In genomic region chr1:40161125-40161887, GRCh38 we compare ENCODE assay signal across 8 cellular contexts. TPM values are rescaled to one million over a fixed set of nuclear protein-coding genes. Genes with fewer than 3 reads are reported as not detected.
A peak's percentile ranks its signal among the peaks of the same experiment; 100 is the strongest.
DNase-seq lines count a peak whose midpoint lies in the region; ATAC-seq, FAIRE-seq and TF ChIP-seq lines count a peak whose summit lies in the region.

TSS of gene RLF (plus strand) at chr1:40161387. CDS start at chr1:40161400, 13 bp downstream.

- TF ChIP-seq CTCF in D721Med (IDR thresholded peaks at IDR 0.05; ENCODE audit: insufficient read depth, missing control alignments) (no peak), IMR-90 (conservative IDR thresholded peaks at IDR 0.05; ENCODE audit: low read depth, low read length) (no peak), epithelial cell of esophagus (IDR thresholded peaks at IDR 0.05; ENCODE audit: insufficient read depth, low read depth, low read length, missing control alignments) (no peak)

- WGBS in IMR-90 (ENCODE audit: extremely low coverage in 2 of 2, insufficient read length in 1 of 2), 2 experiments, result 0% methylated on average over 24 of the region's 62 CpGs; no CpG with 5 or more reads in 1 of the 2 experiments

- peak; percentile 70 for DNase-seq in D721Med (ENCODE audit: insufficient read length, low spot score)
- peak; percentile 93 for DNase-seq in IMR-90
- DNase-seq in OCI-M1 (lab: John Stamatoyannopoulos, UW), result peak; percentile 96
- peak; percentile 92 for DNase-seq in activated T-cell treated with anti-CD3 and anti-CD28 coated beads for 1 hour (ENCODE audit: low read depth)
- peak; percentile 95 for DNase-seq in epithelial cell of esophagus (ENCODE audit: low read depth)
- DNase-seq in stimulated activated CD8-positive, alpha-beta memory T cell treated with anti-CD3 and anti-CD28 coated beads, Interleukin-2, amount 100 ng/mL, for 48 hours (ENCODE audit: low read depth in 2 of 2), result peak; percentile 94 to 96

- H3K4me1 ChIP-seq in IMR-90 (ENCODE audit: control insufficient read depth, insufficient read depth, low read length) (peaks cover 3% of the 10 kb centered on the region), mononuclear cell (ENCODE audit: insufficient read depth, low read length) (peaks cover 33% of the 10 kb centered on the region)

- H3K9me3 ChIP-seq in IMR-90 (ENCODE audit: control insufficient read depth, insufficient read depth, low read length) (no peaks in the 10 kb centered on the region), mononuclear cell (ENCODE audit: low read depth, low read length) (no peaks in the 10 kb centered on the region)

- H2AFZ ChIP-seq in IMR-90 (replicated peaks; ENCODE audit: low read length, poor library complexity), result peak within 1 kb of the TSS; percentile 98

- peak within 1 kb of the TSS; percentile 92 for H3K9ac ChIP-seq in IMR-90 (ENCODE audit: low read depth, low read length)

- H3K27ac ChIP-seq in IMR-90 (ENCODE audit: insufficient read depth, low read length), result peak within 1 kb of the TSS; percentile 90

- peak within 1 kb of the TSS; percentile 98 to 100 for H4K8ac ChIP-seq in IMR-90 (ENCODE audit: low read depth in 2 of 2, low read length in 2 of 2)

- H4K20me1 ChIP-seq in IMR-90 (ENCODE audit: insufficient read depth, low read length), result peaks cover 44% of the 10 kb centered on the region

- peak within 1 kb of the TSS; percentile 100 for H4K5ac ChIP-seq in IMR-90 (ENCODE audit: low read depth, low read length)

- H2BK120ac ChIP-seq in IMR-90 (ENCODE audit: low read depth, low read length), result peak within 1 kb of the TSS; percentile 81

- H3K4ac ChIP-seq in IMR-90 (ENCODE audit: low read depth, low read length), result peak within 1 kb of the TSS; percentile 99

- intact Hi-C loops in IMR-90 (cut with micrococcal nuclease), result loop anchor here (1.0 kb wide), 1 partner anchor 97 kb away; the partner anchor contains the start of gene ZMPSTE24

- ATAC-seq in GM21528 (IDR thresholded peaks at IDR 0.05; ENCODE audit: low FRiP score, unreplicated experiment) (peak; percentile 86), IMR-90 (ENCODE audit: low read depth) (peak; percentile 97)

- peak within 1 kb of the TSS; percentile 93 for H3K23ac ChIP-seq in IMR-90 (ENCODE audit: low read depth, low read length)

- H2AK9ac ChIP-seq in IMR-90 (replicated peaks; ENCODE audit: low read depth, low read length, poor library complexity), result peak within 1 kb of the TSS; percentile 99

- POLR2A ChIA-PET in IMR-90 (lab: Charles Lee; ENCODE audit: unreplicated experiment), result interaction anchor here (0.6 to 0.7 kb wide), 2 partner anchors 154 to 659 kb away, joined by 4 to 5 read pairs; no protein-coding TSS in a partner anchor

- H4K91ac ChIP-seq in IMR-90 (ENCODE audit: insufficient read depth, low read depth, low read length), result peak within 1 kb of the TSS; percentile 94

- peak within 1 kb of the TSS; percentile 99 for H3K4me2 ChIP-seq in IMR-90 (ENCODE audit: low read depth, low read length)

- TF ChIP-seq POLR2A in IMR-90 (IDR thresholded peaks at IDR 0.05; ENCODE audit: low read depth, low read length), result peak; percentile 99

- H3K36me3 ChIP-seq in IMR-90 (ENCODE audit: control insufficient read depth, insufficient read depth, low read length), result no peaks in the 10 kb centered on the region

- peak within 1 kb of the TSS; percentile 86 for H3K18ac ChIP-seq in IMR-90 (ENCODE audit: low read depth, low read length)

- H3K4me3 ChIP-seq in IMR-90 (ENCODE audit: insufficient read depth, low read depth, low read length), result peak within 1 kb of the TSS; percentile 79
- H3K4me3 ChIP-seq in epithelial cell of esophagus (ENCODE audit: low read length), result peak within 1 kb of the TSS; percentile 86
- H3K4me3 ChIP-seq in mononuclear cell (ENCODE audit: low read length), result peak within 1 kb of the TSS; percentile 95

- in situ Hi-C loops in IMR-90 (cut with MboI; ENCODE audit: low sequenced_read_pairs), result no loop called here

- FAIRE-seq in D721Med (lab: Jason Lieb, UNC), result no peak

- H2BK15ac ChIP-seq in IMR-90 (ENCODE audit: low read depth, low read length), result peak within 1 kb of the TSS; percentile 25; the same call in 1 of the 3 replicates

- peak within 1 kb of the TSS; percentile 91 for H2BK5ac ChIP-seq in IMR-90 (ENCODE audit: low read depth, low read length, poor library complexity, severe bottlenecking)

- H2AK5ac ChIP-seq in IMR-90 (ENCODE audit: low read depth, low read length), result peak within 1 kb of the TSS; percentile 86

- no peak for TF ChIP-seq RAD21 in IMR-90 (IDR thresholded peaks at IDR 0.05; ENCODE audit: low read length)

- no TSS peak for BruUV-seq in IMR-90 (replicated peaks; lab: Mats Ljungman, UMichigan)

- H3K9me1 ChIP-seq in IMR-90 (ENCODE audit: insufficient read depth, low read length), result peaks cover 3% of the 10 kb centered on the region; the same call in 1 of the 2 replicates

- H3K14ac ChIP-seq in IMR-90 (replicated peaks; ENCODE audit: low read depth, low read length), result peak within 1 kb of the TSS; percentile 100

- peaks cover 3% of the 10 kb centered on the region; the same call in 1 of the 2 replicates for H3K27me3 ChIP-seq in IMR-90 (ENCODE audit: control insufficient read depth, insufficient read depth, low read length)
- no peaks in the 10 kb centered on the region for H3K27me3 ChIP-seq in mononuclear cell (ENCODE audit: insufficient read depth, low read length)

- dilution Hi-C loops in IMR-90 (cut with HindIII; ENCODE audit: low sequenced_read_pairs, unreplicated experiment), result no loop called here

- peak within 1 kb of the TSS; percentile 38; the same call in 1 of the 2 replicates for H2BK20ac ChIP-seq in IMR-90 (ENCODE audit: low read depth, low read length)

- peak within 1 kb of the TSS; percentile 82 for H3K56ac ChIP-seq in IMR-90 (ENCODE audit: extremely low read depth, insufficient read depth, low read length)

- H3K79me1 ChIP-seq in IMR-90 (ENCODE audit: low read depth in 1 of 2, low read length in 2 of 2), result peaks cover 0 to 30% of the 10 kb centered on the region in 2 experiments; a peak in 2 of 4 replicates

- CTCF ChIA-PET in IMR-90 (lab: Yijun Ruan, JAX), result interaction anchor here (1.2 to 3.0 kb wide), 2 partner anchors 8 to 79 kb away, joined by 5 to 8 read pairs; no protein-coding TSS in a partner anchor

TF ChIP-seq in IMR-90, 13 proteins besides CTCF, POLR2A, EP300 and RAD21:
- TF ChIP-seq CHD1 (IDR thresholded peaks at IDR 0.05; ENCODE audit: low read depth, low read length), result peak; percentile 70
- peak; percentile 68; the same call in 1 of the 2 replicates for TF ChIP-seq FOS (IDR thresholded peaks at IDR 0.05; ENCODE audit: low read depth, low read length)
- 0 out of 2 replicates have a peak, but pooled peaks have one; percentile 33 for TF ChIP-seq MXI1 (IDR thresholded peaks at IDR 0.05; ENCODE audit: borderline replicate concordance, low read depth, low read length)
- TF ChIP-seq MAFK (IDR thresholded peaks at IDR 0.05; ENCODE audit: low read depth, low read length), result no peak
- TF ChIP-seq RFX5 (IDR thresholded peaks at IDR 0.05; ENCODE audit: low read depth, low read length), result peak; percentile 67; the same call in 1 of the 2 replicates
- peak; percentile 18; the same call in 1 of the 2 replicates for TF ChIP-seq NFE2L2 (IDR thresholded peaks at IDR 0.05; ENCODE audit: low read depth, low read length)
- no peak for TF ChIP-seq CEBPB (IDR thresholded peaks at IDR 0.05; ENCODE audit: low read depth, low read length)
- no peak for TF ChIP-seq RCOR1 (IDR thresholded peaks at IDR 0.05; ENCODE audit: insufficient replicate concordance, low read length)
- TF ChIP-seq USF2 (IDR thresholded peaks at IDR 0.05; ENCODE audit: low read depth, low read length), result peak; percentile 95
- peak; percentile 80 for TF ChIP-seq BHLHE40 (IDR thresholded peaks at IDR 0.05; ENCODE audit: low read depth, low read length)
- peak; percentile 86 for TF ChIP-seq MAZ (IDR thresholded peaks at IDR 0.05; ENCODE audit: borderline replicate concordance, low read depth, low read length)
- TF ChIP-seq ELK1 (IDR thresholded peaks at IDR 0.05; ENCODE audit: borderline replicate concordance, low read depth, low read length), result no peak
- TF ChIP-seq SMC3 (IDR thresholded peaks at IDR 0.05; ENCODE audit: low read depth, low read length), result no peak

RNA-seq across cellular contexts. Expression of gene RLF, which starts in this region (rescaled TPM):
- total RNA-seq in IMR-90 (2012; rRNA removed) (29.8 and 33.1 TPM in 2 replicates), mononuclear cell (76.4 TPM)
- 3.4 and 4.4 TPM in 2 replicates for polyA plus RNA-seq in IMR-90 (2012; rRNA removed)
- 0.69 and 1.0 TPM in 2 replicates for polyA plus RNA-seq in IMR-90 (2012; cell fraction: cytosol; rRNA removed)
- polyA plus RNA-seq in IMR-90 (2012; cell fraction: nucleus; rRNA removed; ENCODE audit: low replicate concordance), result 1.4 and 15.6 TPM in 2 replicates

Comparison
In these comparisons a context has a peak if more than half of its experiments do, and no peak if none do; other contexts are left out.
1. Peak in every context shown above with its lines: DNase-seq, ATAC-seq, H3K4me3 ChIP-seq and H3K27ac ChIP-seq.